Comparison of ENCODE assay signal across 2 cellular contexts in genomic region chr2:64646007-64646880, GRCh38.
TF ChIP-seq lines count a peak whose summit lies in the region.

No MANE protein-coding gene starts in this region.

TF ChIP-seq in A549, 52 proteins besides CTCF, POLR2A, EP300 and RAD21 (continued from another document):
- TF ChIP-seq CEBPB (IDR thresholded peaks at IDR 0.05): 0 out of 4 replicates have a peak, but pooled peaks of 1 of the 2 experiments have one; percentile 6
- no peak for TF ChIP-seq SREBF2 (IDR thresholded peaks at IDR 0.05)

TF ChIP-seq in GM23338, 12 proteins besides CTCF, POLR2A, EP300 and RAD21 (continued from another document):
- TF ChIP-seq ZNF462 (CRISPR knock-in tag; IDR thresholded peaks at IDR 0.05) (no peak), JUNB (IDR thresholded peaks at IDR 0.05; ENCODE audit: unreplicated experiment) (no peak)
